ENCODE assay signal across 7 cellular contexts in the genomic region with DNA sequence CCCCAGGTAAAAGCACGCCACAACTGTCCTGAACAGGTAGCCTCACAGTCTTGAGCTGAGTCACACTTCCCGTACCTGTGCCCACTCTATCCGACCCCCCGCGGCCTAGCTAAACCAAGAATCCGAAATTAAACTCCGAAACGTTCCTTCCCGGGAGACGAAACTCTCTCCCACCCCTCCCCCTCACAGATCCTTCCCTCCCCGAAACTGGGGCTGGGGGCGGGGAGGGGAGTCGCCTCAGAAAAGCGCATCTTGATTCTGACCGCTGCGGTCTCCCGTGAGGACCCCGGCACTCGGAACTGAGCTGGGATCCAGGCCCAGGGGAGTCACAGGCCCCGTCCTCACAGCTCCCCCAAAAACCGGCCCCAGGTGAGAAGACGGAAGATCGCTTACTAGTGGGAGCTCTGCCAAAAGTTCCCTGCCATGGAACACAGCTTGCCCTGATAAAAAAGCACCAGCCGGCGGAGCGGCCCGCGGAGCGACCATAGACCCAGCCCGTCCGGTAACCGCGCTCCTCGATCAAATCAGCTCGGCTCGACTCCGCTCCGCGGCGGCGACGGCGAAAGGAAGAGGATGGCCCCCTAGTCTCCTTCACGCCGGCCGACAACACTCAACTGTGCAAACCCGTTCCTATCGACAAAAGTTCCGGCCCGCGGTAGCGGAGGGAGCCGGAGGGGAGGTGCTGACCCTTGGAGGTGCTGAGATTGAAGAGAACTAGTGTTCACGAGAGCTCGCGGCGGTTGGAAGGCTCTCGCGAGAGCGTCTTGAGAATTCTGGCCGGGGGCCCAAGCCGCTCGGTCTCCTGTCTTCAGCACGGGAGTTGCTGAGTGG.
DNase-seq lines count a peak whose midpoint lies in the region; ATAC-seq and TF ChIP-seq lines count a peak whose summit lies in the region.

A gene with protein sequence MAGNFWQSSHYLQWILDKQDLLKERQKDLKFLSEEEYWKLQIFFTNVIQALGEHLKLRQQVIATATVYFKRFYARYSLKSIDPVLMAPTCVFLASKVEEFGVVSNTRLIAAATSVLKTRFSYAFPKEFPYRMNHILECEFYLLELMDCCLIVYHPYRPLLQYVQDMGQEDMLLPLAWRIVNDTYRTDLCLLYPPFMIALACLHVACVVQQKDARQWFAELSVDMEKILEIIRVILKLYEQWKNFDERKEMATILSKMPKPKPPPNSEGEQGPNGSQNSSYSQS (minus strand): TSS at position 558 of the 831 bp plus-strand sequence. CDS start 133 bp downstream, at position 425.

- ATAC-seq in GM18505 (IDR thresholded peaks at IDR 0.05; ENCODE audit: unreplicated experiment) (peak; percentile 99), HG02970 (IDR thresholded peaks at IDR 0.05; ENCODE audit: low FRiP score, unreplicated experiment) (peak; percentile 99)

- DNase-seq in NCI-H2029 (lab: John Stamatoyannopoulos, UW) = peak; percentile 95
- peak; percentile 95 for DNase-seq in T1000 (lab: John Stamatoyannopoulos, UW)
- DNase-seq in astrocyte of the spinal cord (ENCODE audit: low read depth, low spot score) = peak; percentile 98
- peak; percentile 23 to 91 (median 78) for DNase-seq in hypothalamus (lab: John Stamatoyannopoulos, UW)
- peak; percentile 91 for DNase-seq in retinal pigment epithelial cell (ENCODE audit: low read depth)

- H3K4me3 ChIP-seq in astrocyte of the spinal cord (ENCODE audit: low read depth, low read length) (peak within 1 kb of the TSS; percentile 99), retinal pigment epithelial cell (ENCODE audit: low read length) (peak within 1 kb of the TSS; percentile 99)

- no peak for TF ChIP-seq CTCF in astrocyte of the spinal cord (IDR thresholded peaks at IDR 0.05; ENCODE audit: low read depth, low read length)
- TF ChIP-seq CTCF in retinal pigment epithelial cell (conservative IDR thresholded peaks at IDR 0.05; ENCODE audit: low read depth, low read length) = no peak

- in situ Hi-C loops in astrocyte of the spinal cord (cut with HindIII; ENCODE audit: low sequenced_read_pairs) = no loop called here

- peak; percentile 94 for TF ChIP-seq POLR2A in GM18505 (IDR thresholded peaks at IDR 0.05; ENCODE audit: borderline replicate concordance, extremely low read depth, insufficient read depth, insufficient read length)

Comparison
In these comparisons a context has a peak if more than half of its experiments do, and no peak if none do; other contexts are left out.
1. Peak in every context shown above with its lines: DNase-seq, ATAC-seq and H3K4me3 ChIP-seq.